1 cellular context compared by ENCODE assay signal in the genomic region with DNA sequence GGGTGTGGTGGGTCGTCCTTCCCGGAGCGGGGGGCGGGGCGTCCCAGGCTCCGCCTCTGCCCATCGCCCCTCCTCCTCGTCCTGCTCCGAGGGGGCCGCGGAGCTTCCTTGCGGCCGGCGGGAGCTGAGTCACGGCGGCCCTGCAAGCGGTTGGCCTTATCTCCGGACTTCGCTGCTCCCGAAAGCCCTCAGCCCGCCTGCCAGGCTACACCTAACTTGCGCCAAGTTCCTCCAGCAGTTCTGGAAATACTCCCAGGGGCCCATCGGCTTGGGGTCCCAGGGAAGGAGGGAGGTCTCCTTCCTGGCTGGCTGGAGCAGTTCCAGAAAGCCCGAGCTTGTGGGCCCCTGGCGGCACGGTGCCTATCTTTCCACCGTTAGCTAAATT.
TF ChIP-seq lines count a peak whose summit lies in the region.

No MANE protein-coding gene starts in this region.

TF ChIP-seq in K562, 482 proteins besides CTCF, POLR2A, EP300 and RAD21 (continued from another document and continues in another):
- TF ChIP-seq CREB3 (tag; conservative IDR thresholded peaks at IDR 0.05; ENCODE audit: low read depth) = 0 out of 2 replicates have a peak, but pooled peaks have one; percentile 51
- TF ChIP-seq, protein P1, sequence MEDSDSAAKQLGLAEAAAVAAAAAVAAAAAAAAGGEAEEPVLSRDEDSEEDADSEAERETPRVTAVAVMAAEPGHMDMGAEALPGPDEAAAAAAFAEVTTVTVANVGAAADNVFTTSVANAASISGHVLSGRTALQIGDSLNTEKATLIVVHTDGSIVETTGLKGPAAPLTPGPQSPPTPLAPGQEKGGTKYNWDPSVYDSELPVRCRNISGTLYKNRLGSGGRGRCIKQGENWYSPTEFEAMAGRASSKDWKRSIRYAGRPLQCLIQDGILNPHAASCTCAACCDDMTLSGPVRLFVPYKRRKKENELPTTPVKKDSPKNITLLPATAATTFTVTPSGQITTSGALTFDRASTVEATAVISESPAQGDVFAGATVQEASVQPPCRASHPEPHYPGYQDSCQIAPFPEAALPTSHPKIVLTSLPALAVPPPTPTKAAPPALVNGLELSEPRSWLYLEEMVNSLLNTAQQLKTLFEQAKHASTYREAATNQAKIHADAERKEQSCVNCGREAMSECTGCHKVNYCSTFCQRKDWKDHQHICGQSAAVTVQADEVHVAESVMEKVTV (CRISPR knock-in tag; IDR thresholded peaks at IDR 0.05) = 0 out of 2 replicates have a peak, but pooled peaks have one; percentile 19
- TF ChIP-seq SNRNP70 (optimal IDR thresholded peaks at IDR 0.05; ENCODE audit: low read depth, low read length) = no peak
- TF ChIP-seq, protein P2, sequence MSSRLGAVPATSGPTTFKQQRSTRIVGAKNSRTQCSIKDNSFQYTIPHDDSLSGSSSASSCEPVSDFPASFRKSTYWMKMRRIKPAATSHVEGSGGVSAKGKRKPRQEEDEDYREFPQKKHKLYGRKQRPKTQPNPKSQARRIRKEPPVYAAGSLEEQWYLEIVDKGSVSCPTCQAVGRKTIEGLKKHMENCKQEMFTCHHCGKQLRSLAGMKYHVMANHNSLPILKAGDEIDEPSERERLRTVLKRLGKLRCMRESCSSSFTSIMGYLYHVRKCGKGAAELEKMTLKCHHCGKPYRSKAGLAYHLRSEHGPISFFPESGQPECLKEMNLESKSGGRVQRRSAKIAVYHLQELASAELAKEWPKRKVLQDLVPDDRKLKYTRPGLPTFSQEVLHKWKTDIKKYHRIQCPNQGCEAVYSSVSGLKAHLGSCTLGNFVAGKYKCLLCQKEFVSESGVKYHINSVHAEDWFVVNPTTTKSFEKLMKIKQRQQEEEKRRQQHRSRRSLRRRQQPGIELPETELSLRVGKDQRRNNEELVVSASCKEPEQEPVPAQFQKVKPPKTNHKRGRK (tag; IDR thresholded peaks at IDR 0.05) = no peak
- TF ChIP-seq L3MBTL2 (IDR thresholded peaks at IDR 0.05) = peak; percentile 70
- TF ChIP-seq RFX1 (IDR thresholded peaks at IDR 0.05) = no peak
- no peak for TF ChIP-seq MTA2 (IDR thresholded peaks at IDR 0.05; ENCODE audit: low read depth)
- no peak for TF ChIP-seq PKNOX1 (IDR thresholded peaks at IDR 0.05)
- TF ChIP-seq, protein P3, sequence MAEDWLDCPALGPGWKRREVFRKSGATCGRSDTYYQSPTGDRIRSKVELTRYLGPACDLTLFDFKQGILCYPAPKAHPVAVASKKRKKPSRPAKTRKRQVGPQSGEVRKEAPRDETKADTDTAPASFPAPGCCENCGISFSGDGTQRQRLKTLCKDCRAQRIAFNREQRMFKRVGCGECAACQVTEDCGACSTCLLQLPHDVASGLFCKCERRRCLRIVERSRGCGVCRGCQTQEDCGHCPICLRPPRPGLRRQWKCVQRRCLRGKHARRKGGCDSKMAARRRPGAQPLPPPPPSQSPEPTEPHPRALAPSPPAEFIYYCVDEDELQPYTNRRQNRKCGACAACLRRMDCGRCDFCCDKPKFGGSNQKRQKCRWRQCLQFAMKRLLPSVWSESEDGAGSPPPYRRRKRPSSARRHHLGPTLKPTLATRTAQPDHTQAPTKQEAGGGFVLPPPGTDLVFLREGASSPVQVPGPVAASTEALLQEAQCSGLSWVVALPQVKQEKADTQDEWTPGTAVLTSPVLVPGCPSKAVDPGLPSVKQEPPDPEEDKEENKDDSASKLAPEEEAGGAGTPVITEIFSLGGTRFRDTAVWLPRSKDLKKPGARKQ (CRISPR knock-in tag; IDR thresholded peaks at IDR 0.05) = no peak
- peak; percentile 69 for TF ChIP-seq TBP (optimal IDR thresholded peaks at IDR 0.05; ENCODE audit: low read depth, low read length)
- TF ChIP-seq ZBTB7A (IDR thresholded peaks at IDR 0.05; ENCODE audit: borderline replicate concordance, control insufficient read depth, low read depth, low read length) = no peak
- TF ChIP-seq RNF2 (IDR thresholded peaks at IDR 0.05) = peak; percentile 92
- peak; percentile 89 for TF ChIP-seq RBFOX2 (IDR thresholded peaks at IDR 0.05; ENCODE audit: low read depth, low read length)
- peak; percentile 83 for TF ChIP-seq MAFG (tag; conservative IDR thresholded peaks at IDR 0.05)
- peak; percentile 97 for TF ChIP-seq CCNT2 (IDR thresholded peaks at IDR 0.05; ENCODE audit: borderline replicate concordance, extremely low read depth, insufficient read length, low read depth, low read length)
- peak in 1 of 2 experiments; percentile 45; a peak in 2 of 4 replicates for TF ChIP-seq RCOR1 (IDR thresholded peaks at IDR 0.05; ENCODE audit: borderline replicate concordance in 1 of 2, low read depth in 2 of 2, low read length in 2 of 2)
- peak; percentile 54 for TF ChIP-seq KDM5B (IDR thresholded peaks at IDR 0.05; ENCODE audit: insufficient replicate concordance, low read depth, low read length)
- TF ChIP-seq, protein P4, sequence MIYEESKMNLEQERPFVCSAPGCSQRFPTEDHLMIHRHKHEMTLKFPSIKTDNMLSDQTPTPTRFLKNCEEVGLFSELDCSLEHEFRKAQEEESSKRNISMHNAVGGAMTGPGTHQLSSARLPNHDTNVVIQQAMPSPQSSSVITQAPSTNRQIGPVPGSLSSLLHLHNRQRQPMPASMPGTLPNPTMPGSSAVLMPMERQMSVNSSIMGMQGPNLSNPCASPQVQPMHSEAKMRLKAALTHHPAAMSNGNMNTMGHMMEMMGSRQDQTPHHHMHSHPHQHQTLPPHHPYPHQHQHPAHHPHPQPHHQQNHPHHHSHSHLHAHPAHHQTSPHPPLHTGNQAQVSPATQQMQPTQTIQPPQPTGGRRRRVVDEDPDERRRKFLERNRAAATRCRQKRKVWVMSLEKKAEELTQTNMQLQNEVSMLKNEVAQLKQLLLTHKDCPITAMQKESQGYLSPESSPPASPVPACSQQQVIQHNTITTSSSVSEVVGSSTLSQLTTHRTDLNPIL (CRISPR knock-in tag; IDR thresholded peaks at IDR 0.05) = no peak
- TF ChIP-seq HNRNPLL (IDR thresholded peaks at IDR 0.05; ENCODE audit: low read depth, low read length, poor library complexity, severe bottlenecking) = peak; percentile 94
- TF ChIP-seq, protein P5, sequence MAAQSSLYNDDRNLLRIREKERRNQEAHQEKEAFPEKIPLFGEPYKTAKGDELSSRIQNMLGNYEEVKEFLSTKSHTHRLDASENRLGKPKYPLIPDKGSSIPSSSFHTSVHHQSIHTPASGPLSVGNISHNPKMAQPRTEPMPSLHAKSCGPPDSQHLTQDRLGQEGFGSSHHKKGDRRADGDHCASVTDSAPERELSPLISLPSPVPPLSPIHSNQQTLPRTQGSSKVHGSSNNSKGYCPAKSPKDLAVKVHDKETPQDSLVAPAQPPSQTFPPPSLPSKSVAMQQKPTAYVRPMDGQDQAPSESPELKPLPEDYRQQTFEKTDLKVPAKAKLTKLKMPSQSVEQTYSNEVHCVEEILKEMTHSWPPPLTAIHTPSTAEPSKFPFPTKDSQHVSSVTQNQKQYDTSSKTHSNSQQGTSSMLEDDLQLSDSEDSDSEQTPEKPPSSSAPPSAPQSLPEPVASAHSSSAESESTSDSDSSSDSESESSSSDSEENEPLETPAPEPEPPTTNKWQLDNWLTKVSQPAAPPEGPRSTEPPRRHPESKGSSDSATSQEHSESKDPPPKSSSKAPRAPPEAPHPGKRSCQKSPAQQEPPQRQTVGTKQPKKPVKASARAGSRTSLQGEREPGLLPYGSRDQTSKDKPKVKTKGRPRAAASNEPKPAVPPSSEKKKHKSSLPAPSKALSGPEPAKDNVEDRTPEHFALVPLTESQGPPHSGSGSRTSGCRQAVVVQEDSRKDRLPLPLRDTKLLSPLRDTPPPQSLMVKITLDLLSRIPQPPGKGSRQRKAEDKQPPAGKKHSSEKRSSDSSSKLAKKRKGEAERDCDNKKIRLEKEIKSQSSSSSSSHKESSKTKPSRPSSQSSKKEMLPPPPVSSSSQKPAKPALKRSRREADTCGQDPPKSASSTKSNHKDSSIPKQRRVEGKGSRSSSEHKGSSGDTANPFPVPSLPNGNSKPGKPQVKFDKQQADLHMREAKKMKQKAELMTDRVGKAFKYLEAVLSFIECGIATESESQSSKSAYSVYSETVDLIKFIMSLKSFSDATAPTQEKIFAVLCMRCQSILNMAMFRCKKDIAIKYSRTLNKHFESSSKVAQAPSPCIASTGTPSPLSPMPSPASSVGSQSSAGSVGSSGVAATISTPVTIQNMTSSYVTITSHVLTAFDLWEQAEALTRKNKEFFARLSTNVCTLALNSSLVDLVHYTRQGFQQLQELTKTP (IDR thresholded peaks at IDR 0.05; ENCODE audit: low read depth in 1 of 2, partially characterized antibody in 2 of 2) = peak in 1 of 2 experiments; percentile 61
- TF ChIP-seq, protein P6, sequence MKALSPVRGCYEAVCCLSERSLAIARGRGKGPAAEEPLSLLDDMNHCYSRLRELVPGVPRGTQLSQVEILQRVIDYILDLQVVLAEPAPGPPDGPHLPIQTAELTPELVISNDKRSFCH (CRISPR knock-in tag; IDR thresholded peaks at IDR 0.05) = no peak
- TF ChIP-seq, protein P6 (tag; IDR thresholded peaks at IDR 0.05) = no peak; the same call in 1 of the 2 replicates
- 0 out of 2 replicates have a peak, but pooled peaks have one; percentile 52 for TF ChIP-seq KDM2B (CRISPR knock-in tag; IDR thresholded peaks at IDR 0.05)
- TF ChIP-seq ADNP (tag; IDR thresholded peaks at IDR 0.05) = 0 out of 2 replicates have a peak, but pooled peaks have one; percentile 48
- peak; percentile 67 for TF ChIP-seq EP400 (IDR thresholded peaks at IDR 0.05)
- TF ChIP-seq VEZF1 (CRISPR knock-in tag; IDR thresholded peaks at IDR 0.05) = peak; percentile 98
- TF ChIP-seq TAL1 (IDR thresholded peaks at IDR 0.05) = 0 out of 2 replicates have a peak, but pooled peaks have one; percentile 13
- peak; percentile 72 for TF ChIP-seq ZNF644 (tag; IDR thresholded peaks at IDR 0.05; ENCODE audit: low read depth)
- 0 out of 2 replicates have a peak, but pooled peaks have one; percentile 52 for TF ChIP-seq CBX1 (IDR thresholded peaks at IDR 0.05; ENCODE audit: low read depth)
- no peak for TF ChIP-seq BRF1 (IDR thresholded peaks at IDR 0.05; ENCODE audit: borderline replicate concordance, extremely low read depth, insufficient read length)
- no peak for TF ChIP-seq SIN3B (IDR thresholded peaks at IDR 0.05; ENCODE audit: low read depth)
- no peak for TF ChIP-seq MED1 (CRISPR knock-in tag; IDR thresholded peaks at IDR 0.05; ENCODE audit: borderline replicate concordance)
- no peak for TF ChIP-seq ZNF780A (CRISPR knock-in tag; IDR thresholded peaks at IDR 0.05)
- peak; percentile 61; the same call in 1 of the 2 replicates for TF ChIP-seq ZNF24 (IDR thresholded peaks at IDR 0.05)
- TF ChIP-seq CHCHD3 (CRISPR knock-in tag; IDR thresholded peaks at IDR 0.05) = no peak
- TF ChIP-seq HDAC1 (IDR thresholded peaks at IDR 0.05) = no peak
- no peak for TF ChIP-seq RBM22 (IDR thresholded peaks at IDR 0.05; ENCODE audit: low read depth, low read length, poor library complexity, severe bottlenecking)
- 0 out of 2 replicates have a peak, but pooled peaks have one; percentile 63 for TF ChIP-seq SMARCC2 (IDR thresholded peaks at IDR 0.05; ENCODE audit: low read depth)
- peak; percentile 85 for TF ChIP-seq CXXC5 (CRISPR knock-in tag; IDR thresholded peaks at IDR 0.05)
- TF ChIP-seq TAF7 (tag; IDR thresholded peaks at IDR 0.05) = peak; percentile 58; the same call in 1 of the 2 replicates
- TF ChIP-seq XRCC5 (IDR thresholded peaks at IDR 0.05; ENCODE audit: low read depth, low read length) = peak; percentile 68
- TF ChIP-seq CHD1 (IDR thresholded peaks at IDR 0.05; ENCODE audit: low read length) = peak; percentile 80
